24 cellular contexts compared by ENCODE assay signal in the genomic region with DNA sequence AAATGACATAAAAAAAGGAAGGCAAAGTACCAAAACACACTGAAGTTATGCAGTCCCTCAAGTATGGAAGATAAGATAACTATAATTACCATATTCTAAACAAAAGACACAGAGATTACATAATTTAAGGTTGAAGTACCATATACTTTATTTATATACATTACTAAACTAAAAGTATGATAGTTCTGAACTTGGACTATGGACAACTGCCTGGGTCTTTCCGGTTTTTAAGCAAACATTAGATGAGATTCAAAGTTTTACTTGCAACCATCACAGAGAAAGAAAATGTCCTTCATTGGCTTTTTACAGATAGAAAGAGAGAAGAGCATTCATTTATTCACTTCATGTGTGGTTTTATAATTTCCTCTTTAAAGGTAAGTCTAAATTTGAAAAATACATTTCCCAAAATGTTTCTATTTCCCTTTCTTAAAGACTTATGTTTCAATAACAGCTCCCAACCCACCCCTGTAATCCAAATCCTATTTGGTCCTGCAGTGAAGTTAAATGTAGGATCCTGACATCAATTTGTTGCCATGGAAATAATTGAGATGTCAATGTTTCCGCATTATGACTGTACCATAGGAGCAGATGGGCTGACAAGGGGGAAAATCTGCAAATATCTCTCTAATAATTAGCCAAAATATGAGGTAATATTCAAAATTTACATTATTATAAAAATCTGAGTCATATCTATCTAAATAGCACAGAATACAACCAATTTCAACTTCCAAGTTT.
"Had no signal": no experiment of that assay in that cellular context is flagged by ENCODE, and none has a peak within 500 bp of the region (broad histone marks: within the 10 kb centered on the region; RNA-seq: fewer than 3 reads in every experiment).

No MANE protein-coding gene starts in this region.

- H3K27me3 ChIP-seq: breast epithelium, thyroid gland, upper lobe of right lung had no signal

- H3K79me2 ChIP-seq: parathyroid adenoma had no signal

- H2AFZ ChIP-seq: parathyroid adenoma had no signal

- H3K4me1 ChIP-seq: breast epithelium, parathyroid adenoma, thyroid gland, upper lobe of right lung had no signal

- H3K27ac ChIP-seq: breast epithelium, parathyroid adenoma, thyroid gland, upper lobe of right lung had no signal

- H3K9ac ChIP-seq: parathyroid adenoma had no signal

- H3K9me3 ChIP-seq: breast epithelium, thyroid gland, upper lobe of right lung had no signal

- H3K4me3 ChIP-seq: breast epithelium, thyroid gland, upper lobe of right lung had no signal

- FAIRE-seq: colon, endothelial cell of umbilical vein, frontal cortex had no signal

- DNase-seq: activated CD4-positive, alpha-beta memory T cell treated with anti-CD3 and anti-CD28 coated beads for 36 hours; activated CD4-positive, alpha-beta T cell treated with anti-CD3 and anti-CD28 coated beads for 4 hours; activated CD4-positive, CD25-positive, alpha-beta regulatory T cell; activated naive CD4-positive, alpha-beta T cell treated with Interleukin-2 at 50 U/mL for 16 hours; activated naive CD8-positive, alpha-beta T cell treated with anti-CD3 and anti-CD28 coated beads for 36 hours; activated T-cell treated with anti-CD3 and anti-CD28 coated beads, Interleukin-2, amount 50 U/mL, for 48 hours; effector memory CD8-positive, alpha-beta T cell; glutamatergic neuron; hippocampal formation; left cardiac atrium; mesenchymal stem cell; nephron progenitor cell; nucleus accumbens; right cardiac atrium; stimulated activated CD4-positive, alpha-beta T cell treated with anti-CD3 and anti-CD28 coated beads, Interleukin-1b, Interleukin-23, amount 100 ng/mL, for 48 hours; substantia nigra; T-helper 9 cell; thyroid gland; upper lobe of right lung had no signal

- H3K36me3 ChIP-seq: breast epithelium, thyroid gland, upper lobe of right lung had no signal
